8 cellular contexts compared by ENCODE assay signal in genomic region chr12:40105515-40106201, GRCh38. TPM values are rescaled to one million over a fixed set of nuclear protein-coding genes. Genes with fewer than 3 reads are reported as not detected.
DNase-seq lines count a peak whose midpoint lies in the region; ATAC-seq and TF ChIP-seq lines count a peak whose summit lies in the region.

TSS of gene SLC2A13 (minus strand) at chr12:40106081. CDS start at chr12:40105808, 273 bp downstream.

- H3K27ac ChIP-seq in SK-N-MC (no peak within 1 kb of the TSS), parathyroid adenoma (peak within 1 kb of the TSS; percentile 81), tibial artery (peak within 1 kb of the TSS; percentile 91)

- H2AFZ ChIP-seq in parathyroid adenoma, result peak within 1 kb of the TSS; percentile 73

- H3K27me3 ChIP-seq in parathyroid adenoma (ENCODE audit: control insufficient read depth, insufficient read depth, low read length) (no peaks in the 10 kb centered on the region), tibial artery (peaks cover 0 to 5% of the 10 kb centered on the region in 2 donors)

- H3K36me3 ChIP-seq in SK-N-MC (ENCODE audit: insufficient read depth, low read length) (no peaks in the 10 kb centered on the region), parathyroid adenoma (ENCODE audit: control insufficient read depth, insufficient read depth, low read length) (no peaks in the 10 kb centered on the region), tibial artery (no peaks in the 10 kb centered on the region)

- peak within 1 kb of the TSS; percentile 56 for H3K4me3 ChIP-seq in Jurkat, Clone E6-1 (ENCODE audit: low read length)
- H3K4me3 ChIP-seq in SK-N-MC, result peak within 1 kb of the TSS; percentile 87
- peak within 1 kb of the TSS; percentile 66 for H3K4me3 ChIP-seq in parathyroid adenoma (ENCODE audit: low read depth, low read length)
- peak within 1 kb of the TSS; percentile 98 to 99 for H3K4me3 ChIP-seq in tibial artery

- TF ChIP-seq CTCF in parathyroid adenoma (IDR thresholded peaks at IDR 0.05) (peak; percentile 3), tibial artery (IDR thresholded peaks at IDR 0.05) (no peak)

- DNase-seq in GDM1 (lab: John Stamatoyannopoulos, UW) (peak; percentile 18), SK-N-MC (ENCODE audit: low read depth, low spot score) (no peak), Right ventricle myocardium superior (peak; percentile 87), tibial artery (peak; percentile 62 to 85)
- DNase-seq in Jurkat, Clone E6-1 (ENCODE audit: low read depth, low spot score), result peak; percentile 54
- peak; percentile 76 to 77 for DNase-seq in activated naive CD4-positive, alpha-beta T cell treated with anti-CD3 and anti-CD28 coated beads, Interleukin-2, amount 50 U/mL, for 72 hours (ENCODE audit: low spot score in 2 of 2)

- H3K9me3 Mint-ChIP-seq in activated naive CD4-positive, alpha-beta T cell treated with anti-CD3 and anti-CD28 coated beads, Interleukin-2, amount 50 U/mL, for 72 hours, result no peaks in the 10 kb centered on the region

- H3K4me1 ChIP-seq in parathyroid adenoma, result peaks cover 16% of the 10 kb centered on the region
- H3K4me1 ChIP-seq in tibial artery, result peaks cover 0 to 22% (median 5%) of the 10 kb centered on the region in 4 donors

- H3K9me3 ChIP-seq in SK-N-MC (ENCODE audit: low read depth, low read length) (no peaks in the 10 kb centered on the region), parathyroid adenoma (ENCODE audit: control insufficient read depth, low read length) (no peaks in the 10 kb centered on the region), tibial artery (no peaks in the 10 kb centered on the region)

- H3K9ac ChIP-seq in SK-N-MC (ENCODE audit: insufficient read length) (peak within 1 kb of the TSS; percentile 70), parathyroid adenoma (peak within 1 kb of the TSS; percentile 81)

- peak within 1 kb of the TSS in 1 of 2 donors; percentile 13 for H3K27ac Mint-ChIP-seq in activated naive CD4-positive, alpha-beta T cell treated with anti-CD3 and anti-CD28 coated beads, Interleukin-2, amount 50 U/mL, for 72 hours

- H3K36me3 Mint-ChIP-seq in activated naive CD4-positive, alpha-beta T cell treated with anti-CD3 and anti-CD28 coated beads, Interleukin-2, amount 50 U/mL, for 72 hours, result peaks cover 0 to 5% of the 10 kb centered on the region in 2 donors

- H3K79me2 ChIP-seq in parathyroid adenoma, result peaks cover 28% of the 10 kb centered on the region

- ATAC-seq in GM21737 (IDR thresholded peaks at IDR 0.05; ENCODE audit: unreplicated experiment) (peak; percentile 88), Right ventricle myocardium superior (ENCODE audit: poor library complexity) (peak; percentile 98)
- ATAC-seq in activated naive CD4-positive, alpha-beta T cell treated with anti-CD3 and anti-CD28 coated beads, Interleukin-2, amount 50 U/mL, for 72 hours, result peak; percentile 85 to 86

- peak within 1 kb of the TSS; percentile 65 for H3K4me2 ChIP-seq in parathyroid adenoma (ENCODE audit: low read length)

- intact Hi-C loops in Right ventricle myocardium superior (cut with DNase I), result loop anchor here (2.0 to 5.0 kb wide), 2 partner anchors 95 to 338 kb away; no protein-coding TSS in a partner anchor
- intact Hi-C loops in tibial artery (cut with DNase I; ENCODE audit: low total_unique reads), result no loop called here

RNA-seq across cellular contexts. Expression of gene SLC2A13, which starts in this region (rescaled TPM):
- polyA plus RNA-seq in Jurkat, Clone E6-1 (2012; ENCODE audit: insufficient read depth, insufficient read length), result 2.7 TPM
- 1 to 10 TPM; 2.4 to 5.0 TPM for total RNA-seq in activated naive CD4-positive, alpha-beta T cell treated with anti-CD3 and anti-CD28 coated beads, Interleukin-2, amount 50 U/mL, for 72 hours
- 6.6 TPM for total RNA-seq in Right ventricle myocardium superior
